In genomic region chr4:137881641-137882040, GRCh38 we compare ENCODE assay signal across 13 cellular contexts.
"Had no signal": no experiment of that assay in that cellular context is flagged by ENCODE, and none has a peak within 500 bp of the region (broad histone marks: within the 10 kb centered on the region; RNA-seq: fewer than 3 reads in every experiment).

No MANE protein-coding gene starts in this region.

- H3K9me3 Mint-ChIP-seq: activated CD4-positive, alpha-beta T cell treated with anti-CD3 and anti-CD28 coated beads, Interleukin-2, amount 10 ng/mL, durations not matched to agents 24 days and 14 days; activated naive CD8-positive, alpha-beta T cell treated with anti-CD3 and anti-CD28 coated beads, Interleukin-2, amount 10 ng/mL, durations not matched to agents 7 days and 5 days had no signal

- H3K36me3 Mint-ChIP-seq: activated naive CD8-positive, alpha-beta T cell treated with anti-CD3 and anti-CD28 coated beads, Interleukin-2, amount 10 ng/mL, durations not matched to agents 7 days and 5 days; brain; immature natural killer cell had no signal

- DNase-seq: activated CD4-positive, alpha-beta T cell treated with anti-CD3 and anti-CD28 coated beads, Interleukin-2, amount 10 ng/mL, durations not matched to agents 24 days and 14 days; activated CD4-positive, CD25-positive, alpha-beta regulatory T cell; activated naive CD4-positive, alpha-beta T cell; activated naive CD8-positive, alpha-beta T cell treated with anti-CD3 and anti-CD28 coated beads, Interleukin-2, amount 10 ng/mL, durations not matched to agents 7 days and 5 days; effector CD8-positive, alpha-beta T cell; head of caudate nucleus; immature natural killer cell; ovary; T-helper 17 cell; upper lobe of left lung had no signal

- H3K27ac Mint-ChIP-seq: activated CD4-positive, alpha-beta T cell treated with anti-CD3 and anti-CD28 coated beads, Interleukin-2, amount 10 ng/mL, durations not matched to agents 24 days and 14 days; activated naive CD8-positive, alpha-beta T cell treated with anti-CD3 and anti-CD28 coated beads, Interleukin-2, amount 10 ng/mL, durations not matched to agents 7 days and 5 days; brain; immature natural killer cell; stimulated activated naive CD8-positive, alpha-beta T cell treated with anti-CD3 and anti-CD28 coated beads, Interleukin-15, Interleukin-2, amounts not matched to agents 100 ng/mL and 50 ng/mL, for 24 hours; T-helper 17 cell had no signal

- H3K4me3 Mint-ChIP-seq: activated CD4-positive, alpha-beta T cell treated with anti-CD3 and anti-CD28 coated beads, Interleukin-2, amount 10 ng/mL, durations not matched to agents 24 days and 14 days; activated naive CD8-positive, alpha-beta T cell treated with anti-CD3 and anti-CD28 coated beads, Interleukin-2, amount 10 ng/mL, durations not matched to agents 7 days and 5 days; brain; immature natural killer cell; stimulated activated naive CD8-positive, alpha-beta T cell treated with anti-CD3 and anti-CD28 coated beads, Interleukin-15, Interleukin-2, amounts not matched to agents 100 ng/mL and 50 ng/mL, for 24 hours; T-helper 17 cell had no signal

- H3K27me3 Mint-ChIP-seq: activated CD4-positive, alpha-beta T cell treated with anti-CD3 and anti-CD28 coated beads, Interleukin-2, amount 10 ng/mL, durations not matched to agents 24 days and 14 days; activated naive CD8-positive, alpha-beta T cell treated with anti-CD3 and anti-CD28 coated beads, Interleukin-2, amount 10 ng/mL, durations not matched to agents 7 days and 5 days; brain; stimulated activated naive CD8-positive, alpha-beta T cell treated with anti-CD3 and anti-CD28 coated beads, Interleukin-15, Interleukin-2, amounts not matched to agents 100 ng/mL and 50 ng/mL, for 24 hours; T-helper 17 cell had no signal

- H3K27ac ChIP-seq: foreskin keratinocyte, ovary, upper lobe of left lung had no signal

- H3K4me1 Mint-ChIP-seq: activated CD4-positive, alpha-beta T cell treated with anti-CD3 and anti-CD28 coated beads, Interleukin-2, amount 10 ng/mL, durations not matched to agents 24 days and 14 days; activated naive CD8-positive, alpha-beta T cell treated with anti-CD3 and anti-CD28 coated beads, Interleukin-2, amount 10 ng/mL, durations not matched to agents 7 days and 5 days; brain; immature natural killer cell; T-helper 17 cell had no signal
